In genomic region chr6:29071831-29072723, GRCh38 we compare ENCODE assay signal across 8 cellular contexts. TPM values are rescaled to one million over a fixed set of nuclear protein-coding genes. Genes with fewer than 3 reads are reported as not detected.
DNase-seq lines count a peak whose midpoint lies in the region; ATAC-seq and TF ChIP-seq lines count a peak whose summit lies in the region.

No MANE protein-coding gene starts in this region.

- H3K4me2 ChIP-seq in neural progenitor cell: no peak overlapping the region

- H3K4me1 ChIP-seq in Caco-2: peaks cover 8% of the 10 kb centered on the region; the same call in 1 of the 2 replicates
- no peaks in the 10 kb centered on the region for H3K4me1 ChIP-seq in colonic mucosa
- no peaks in the 10 kb centered on the region for H3K4me1 ChIP-seq in neural progenitor cell

- no peak overlapping the region for H3K4me3 Mint-ChIP-seq in Caco-2 (ENCODE audit: unreplicated experiment)
- H3K4me3 Mint-ChIP-seq in neural progenitor cell: no peak overlapping the region

- peaks cover 9% of the 10 kb centered on the region for H3K4me1 Mint-ChIP-seq in Caco-2 (ENCODE audit: low read depth, unreplicated experiment)
- H3K4me1 Mint-ChIP-seq in neural progenitor cell: no peaks in the 10 kb centered on the region

- H3K36me3 ChIP-seq in Caco-2 (ENCODE audit: control insufficient read depth, insufficient read depth, low read length): no peaks in the 10 kb centered on the region
- no peaks in the 10 kb centered on the region for H3K36me3 ChIP-seq in colonic mucosa
- no peaks in the 10 kb centered on the region for H3K36me3 ChIP-seq in neural progenitor cell

- H3K9ac ChIP-seq in colonic mucosa (ENCODE audit: low read depth in 2 of 2, low read length in 2 of 2): no peak overlapping the region
- no peak overlapping the region for H3K9ac ChIP-seq in neural progenitor cell

- H3K9me3 Mint-ChIP-seq in Caco-2 (ENCODE audit: unreplicated experiment) (no peaks in the 10 kb centered on the region), neural progenitor cell (peaks cover 5% of the 10 kb centered on the region)

- H3K9me3 ChIP-seq in Caco-2 (peaks cover 6% of the 10 kb centered on the region), colonic mucosa (no peaks in the 10 kb centered on the region), neural progenitor cell (ENCODE audit: low read depth) (no peaks in the 10 kb centered on the region)

- H3K79me2 ChIP-seq in neural progenitor cell (ENCODE audit: low read depth): no peaks in the 10 kb centered on the region

- peak overlapping the region; percentile 93 for H2AFZ ChIP-seq in neural progenitor cell (replicated peaks)

- no peak overlapping the region for H3K4me3 ChIP-seq in Caco-2 (ENCODE audit: low read depth, low read length)
- H3K4me3 ChIP-seq in colonic mucosa: no peak overlapping the region
- H3K4me3 ChIP-seq in neural progenitor cell: no peak overlapping the region

- no peaks in the 10 kb centered on the region for H3K27me3 Mint-ChIP-seq in Caco-2 (ENCODE audit: insufficient read depth, unreplicated experiment)
- H3K27me3 Mint-ChIP-seq in neural progenitor cell (ENCODE audit: insufficient read depth, low read depth): no peaks in the 10 kb centered on the region

- H3K27ac ChIP-seq in colonic mucosa: no peak overlapping the region
- no peak overlapping the region for H3K27ac ChIP-seq in neural progenitor cell

- DNase-seq in Caco-2 (peak; percentile 58 to 60), NCI-H69 (lab: John Stamatoyannopoulos, UW) (peak; percentile 21), colonic mucosa (peak; percentile 20), neural progenitor cell (ENCODE audit: low spot score) (peak; percentile 82), superior temporal gyrus (ENCODE audit: extremely low spot score) (no peak), Right ventricle myocardium inferior (ENCODE audit: missing footprints) (no peak), GDM1 (lab: John Stamatoyannopoulos, UW) (no peak)

- peak; percentile 67 for ATAC-seq in GM19467 (IDR thresholded peaks at IDR 0.05; ENCODE audit: unreplicated experiment)
- no peak for ATAC-seq in Right ventricle myocardium inferior

- POLR2A ChIA-PET in Caco-2 (lab: Charles Lee): no interaction called here

- H3K27ac Mint-ChIP-seq in Caco-2 (ENCODE audit: unreplicated experiment): no peak overlapping the region
- no peak overlapping the region for H3K27ac Mint-ChIP-seq in neural progenitor cell

- no TSS peak for BruUV-seq in Caco-2 (replicated peaks; lab: Mats Ljungman, UMichigan)

- CTCF ChIA-PET in Caco-2 (lab: Charles Lee): interaction anchor here (0.5 to 1.5 kb wide), 3 partner anchors 155 to 234 kb away, joined by 3 read pairs; no protein-coding TSS in a partner anchor

- no peaks in the 10 kb centered on the region for H3F3A ChIP-seq in neural progenitor cell (ENCODE audit: low read depth)

- intact Hi-C loops in Caco-2 (cut with micrococcal nuclease; ENCODE audit: unreplicated experiment) (loop anchor here (1.0 kb wide), 2 partner anchors 40 to 155 kb away; no protein-coding TSS in a partner anchor), colonic mucosa (cut with DNase I) (no loop called here), Right ventricle myocardium inferior (cut with DNase I) (no loop called here)

- TF ChIP-seq CTCF in Caco-2 (IDR thresholded peaks at IDR 0.05; ENCODE audit: insufficient read depth in 1 of 2, low read depth in 1 of 2, low read length in 1 of 2, severe bottlenecking in 1 of 2, unreplicated experiment in 1 of 2) (peak; percentile 74 to 87), colonic mucosa (IDR thresholded peaks at IDR 0.05) (peak; percentile 39), neural progenitor cell (IDR thresholded peaks at IDR 0.05) (peak; percentile 85)

- H4K20me1 ChIP-seq in neural progenitor cell (ENCODE audit: low read depth): no peaks in the 10 kb centered on the region

- no peaks in the 10 kb centered on the region for H3K36me3 Mint-ChIP-seq in Caco-2 (ENCODE audit: insufficient read depth, unreplicated experiment)
- no peaks in the 10 kb centered on the region for H3K36me3 Mint-ChIP-seq in neural progenitor cell

- H3K27me3 ChIP-seq in Caco-2 (replicated peaks; ENCODE audit: control insufficient read depth, insufficient read depth, low read length) (no peaks in the 10 kb centered on the region), colonic mucosa (no peaks in the 10 kb centered on the region), neural progenitor cell (peaks cover 11% of the 10 kb centered on the region)

RNA-seq across cellular contexts. Expression of gene OR2B3, which starts 15.0 kb away (rescaled TPM):
- not detected in 2 replicates for total RNA-seq in Caco-2 (2022)
- total RNA-seq in colonic mucosa: not detected
- not detected in 2 replicates for total RNA-seq in neural progenitor cell (ENCODE audit: low replicate concordance)
- not detected for total RNA-seq in Right ventricle myocardium inferior

RNA-seq across cellular contexts. Expression of gene OR2W1, which starts 27.1 kb away (rescaled TPM):
- total RNA-seq in Caco-2 (2022): not detected in 2 replicates
- not detected for total RNA-seq in colonic mucosa
- total RNA-seq in neural progenitor cell (ENCODE audit: low replicate concordance): not detected in 2 replicates
- not detected for total RNA-seq in Right ventricle myocardium inferior

RNA-seq across cellular contexts. Expression of gene OR2J1, which starts 27.2 kb away (rescaled TPM):
- total RNA-seq in Caco-2 (2022): not detected in 2 replicates
- total RNA-seq in colonic mucosa: not detected
- total RNA-seq in neural progenitor cell (ENCODE audit: low replicate concordance): not detected in 2 replicates
- not detected for total RNA-seq in Right ventricle myocardium inferior

RNA-seq across cellular contexts. Expression of gene OR2J3, which starts 35.8 kb away (rescaled TPM):
- total RNA-seq in Caco-2 (2022) (not detected in 2 replicates), colonic mucosa (not detected), neural progenitor cell (ENCODE audit: low replicate concordance) (0.04 TPM in 1 of 2 replicates, not detected in the other), Right ventricle myocardium inferior (not detected)

Comparison
In these comparisons a context has a peak if more than half of its experiments do, and no peak if none do; other contexts are left out.
1. DNase-seq: peak in Caco-2 (2 of 2), NCI-H69 (single experiment), colonic mucosa (single experiment) and neural progenitor cell (single experiment); none in superior temporal gyrus (single experiment), Right ventricle myocardium inferior (single experiment) and GDM1 (single experiment).
2. Peak in every context shown above with its lines, with median percentiles within 50 percentile points of each other: CTCF ChIP-seq.